28 cellular contexts compared by ENCODE assay signal in the genomic region with DNA sequence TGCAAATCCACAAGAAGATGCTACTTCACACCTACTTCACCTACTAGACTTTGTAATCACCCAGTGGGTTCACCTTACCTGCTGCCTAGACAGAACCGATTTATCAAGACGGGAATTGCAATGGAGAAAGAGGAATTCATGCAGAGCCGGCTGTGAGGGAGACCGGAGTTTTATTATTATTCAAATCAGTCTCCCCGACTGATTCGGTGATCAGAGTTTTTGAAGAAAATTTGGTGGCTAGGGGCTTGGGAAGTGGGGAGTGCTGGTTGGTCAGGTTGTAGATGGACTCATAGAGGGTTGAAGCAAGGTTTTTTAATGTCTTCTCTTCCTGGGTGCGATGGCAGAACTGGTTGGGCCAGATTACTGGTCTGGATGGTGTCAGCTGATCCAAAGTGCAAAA. TPM values are rescaled to one million over a fixed set of nuclear protein-coding genes. Genes with fewer than 3 reads are reported as not detected.
A peak's percentile ranks its signal among the peaks of the same experiment; 100 is the strongest.
DNase-seq lines count a peak whose midpoint lies in the region; ATAC-seq, FAIRE-seq and TF ChIP-seq lines count a peak whose summit lies in the region.
"Had no signal": no experiment of that assay in that cellular context is flagged by ENCODE, and none has a peak within 500 bp of the region (broad histone marks: within the 10 kb centered on the region; RNA-seq: fewer than 3 reads in every experiment).

No MANE protein-coding gene starts in this region.

- no peak for DNase-seq in activated CD4-positive, alpha-beta memory T cell treated with anti-CD3 and anti-CD28 coated beads for 36 hours
- DNase-seq in activated CD4-positive, alpha-beta memory T cell treated with anti-CD3 and anti-CD28 coated beads, Interleukin-2, amount 10 ng/mL, durations not matched to agents 7 days and 5 days, result no peak
- peak; percentile 62 for DNase-seq in GM23338 (ENCODE audit: low spot score)
- no peak for DNase-seq in H1 (ENCODE audit: low read depth in 1 of 2, low spot score in 2 of 2)
- DNase-seq in trophoblast cell, result peak; percentile 17 to 44
- no peak for DNase-seq in HTR-8/SVneo (ENCODE audit: insufficient read length, low spot score)
- no peak for DNase-seq in SKM-1 (lab: John Stamatoyannopoulos, UW; ENCODE audit: unreplicated experiment)
- no peak for DNase-seq in HuH-7 (ENCODE audit: low spot score)
- DNase-seq: activated CD4-positive, alpha-beta T cell treated with anti-CD3 and anti-CD28 coated beads for 4 hours; activated effector memory CD4-positive, alpha-beta T cell treated with anti-CD3 and anti-CD28 coated beads, Interleukin-2, amount 50 U/mL, for 16 hours; CD8-positive, alpha-beta memory T cell; DMS153; IMR-90; left colon; NCI-H1694 treated with DMSO at 0.1 percent for 48 hours; sigmoid colon; stimulated activated CD4-positive, alpha-beta T cell treated with anti-CD3 and anti-CD28 coated beads, Interleukin-4, amount 100 ng/mL, for 4 hours; uterus had no signal

- H4K8ac ChIP-seq in H1 (ENCODE audit: extremely low read depth, insufficient read depth, low read length), result no peak overlapping the region
- H4K8ac ChIP-seq in trophoblast cell (ENCODE audit: low read depth, low read length), result peak overlapping the region; percentile 11

- H3K4me1 ChIP-seq in GM23338 (ENCODE audit: insufficient read depth) (peaks cover 10% of the 10 kb centered on the region), H1 (replicated peaks in 1 of 4; ENCODE audit: control insufficient read depth in 3 of 4, insufficient read depth in 4 of 4, low read length in 3 of 4) (peaks cover 0 to 5% (median 0%) of the 10 kb centered on the region in 4 experiments; a peak in 2 of 7 replicates), trophoblast cell (ENCODE audit: control insufficient read depth in 1 of 2, insufficient read depth in 2 of 2, low read length in 2 of 2) (peaks cover 6 to 7% of the 10 kb centered on the region in 2 experiments)
- H3K4me1 ChIP-seq: sigmoid colon, uterus had no signal

- H2BK5ac ChIP-seq in H1 (ENCODE audit: low read depth, low read length) (no peak overlapping the region), trophoblast cell (ENCODE audit: low read depth, low read length, poor library complexity) (peak overlapping the region; percentile 56)

- H3K9me2 ChIP-seq in GM23338 (ENCODE audit: insufficient read depth), result no peaks in the 10 kb centered on the region

- H3K56ac ChIP-seq in H1 (replicated peaks; ENCODE audit: insufficient read length, low read depth, low read length), result no peak overlapping the region

- H3F3A ChIP-seq in GM23338 (replicated peaks; ENCODE audit: low read depth), result no peaks in the 10 kb centered on the region

- H2AK5ac ChIP-seq in H1 (ENCODE audit: low read depth, low read length) (no peak overlapping the region), trophoblast cell (ENCODE audit: low read length) (no peak overlapping the region)

- H4K5ac ChIP-seq in H1 (ENCODE audit: insufficient read length, low read depth, low read length), result no peak overlapping the region

- intact Hi-C loops in activated CD4-positive, alpha-beta memory T cell treated with anti-CD3 and anti-CD28 coated beads for 36 hours (cut with micrococcal nuclease), result no loop called here

- H3K4me3 Mint-ChIP-seq in activated CD4-positive, alpha-beta memory T cell treated with anti-CD3 and anti-CD28 coated beads for 36 hours, result no peak overlapping the region
- H3K4me3 Mint-ChIP-seq in activated CD4-positive, alpha-beta memory T cell treated with anti-CD3 and anti-CD28 coated beads, Interleukin-2, amount 10 ng/mL, durations not matched to agents 7 days and 5 days, result no peak overlapping the region
- H3K4me3 Mint-ChIP-seq in GM23338, result peak overlapping the region; percentile 29
- H3K4me3 Mint-ChIP-seq: CD8-positive, alpha-beta memory T cell; stimulated activated memory B cell treated with anti-CD40 and anti-IgM and Interleukin-4, amounts not matched to agents 10 μg/mL and 1 μg/mL and 100 μg/mL, for 72 hours had no signal

- H3K14ac ChIP-seq in H1 (ENCODE audit: insufficient read length), result no peak overlapping the region
- H3K14ac ChIP-seq in trophoblast cell (ENCODE audit: low read length), result no peak overlapping the region

- H2BK120ac ChIP-seq in H1 (replicated peaks; ENCODE audit: low read depth, low read length) (no peak overlapping the region), trophoblast cell (ENCODE audit: insufficient read depth, low read length, poor library complexity) (peak overlapping the region; percentile 53)

- H3K27ac ChIP-seq in GM23338 (ENCODE audit: low read depth), result no peak overlapping the region
- no peak overlapping the region for H3K27ac ChIP-seq in H1 (ENCODE audit: low read depth, low read length)
- H3K27ac ChIP-seq in trophoblast cell (ENCODE audit: low read depth, low read length), result peak overlapping the region; percentile 48
- H3K27ac ChIP-seq: neutrophil, prostate gland, RWPE1, sigmoid colon, uterus had no signal

- H3K27me3 ChIP-seq in GM23338 (ENCODE audit: insufficient read depth) (no peaks in the 10 kb centered on the region), H1 (replicated peaks in 1 of 4; ENCODE audit: control insufficient read depth in 3 of 4, extremely low read depth in 1 of 4, insufficient read depth in 3 of 4, low read length in 3 of 4) (no peaks in the 10 kb centered on the region), trophoblast cell (ENCODE audit: insufficient read depth, low read length) (no peaks in the 10 kb centered on the region)
- H3K27me3 ChIP-seq: neutrophil, sigmoid colon, uterus had no signal

- peaks cover 15% of the 10 kb centered on the region; the same call in 1 of the 2 replicates for H3K36me3 ChIP-seq in GM23338 (ENCODE audit: insufficient read depth)
- H3K36me3 ChIP-seq in H1 (ENCODE audit: control insufficient read depth in 2 of 4, insufficient read depth in 4 of 4, low read length in 3 of 4), result peaks cover 0 to 19% (median 3%) of the 10 kb centered on the region in 4 experiments; a peak in 4 of 8 replicates
- H3K36me3 ChIP-seq in trophoblast cell (ENCODE audit: control insufficient read depth in 1 of 2, insufficient read depth in 2 of 2, low read length in 2 of 2), result peaks cover 5 to 7% of the 10 kb centered on the region in 2 experiments
- H3K36me3 ChIP-seq: prostate gland, uterus had no signal

- H3K4me1 Mint-ChIP-seq in activated CD4-positive, alpha-beta memory T cell treated with anti-CD3 and anti-CD28 coated beads for 36 hours (ENCODE audit: low read depth), result peaks cover 62% of the 10 kb centered on the region
- H3K4me1 Mint-ChIP-seq in activated CD4-positive, alpha-beta memory T cell treated with anti-CD3 and anti-CD28 coated beads, Interleukin-2, amount 10 ng/mL, durations not matched to agents 7 days and 5 days, result peaks cover 39% of the 10 kb centered on the region
- peaks cover 21% of the 10 kb centered on the region; the same call in 2 of the 3 replicates for H3K4me1 Mint-ChIP-seq in GM23338
- H3K4me1 Mint-ChIP-seq: stimulated activated memory B cell treated with anti-CD40 and anti-IgM and Interleukin-4, amounts not matched to agents 10 μg/mL and 1 μg/mL and 100 μg/mL, for 72 hours had no signal

- TF ChIP-seq CTCF in GM23338 (conservative IDR thresholded peaks at IDR 0.05; ENCODE audit: low read depth in 2 of 2) (no peak), H1 (IDR thresholded peaks at IDR 0.05; ENCODE audit: control extremely low read depth in 1 of 3, insufficient read depth in 1 of 3, low read depth in 1 of 3, low read length in 3 of 3) (no peak)

- H3K4ac ChIP-seq in H1 (replicated peaks; ENCODE audit: insufficient read length, low read depth, low read length) (no peak overlapping the region), trophoblast cell (ENCODE audit: low read depth, low read length) (peak overlapping the region; percentile 6)

- H3K4me3 ChIP-seq in GM23338 (no peak overlapping the region; the same call in 1 of the 2 replicates), H1 (ENCODE audit: extremely low read depth in 1 of 4, insufficient read depth in 2 of 4, low read depth in 3 of 4, low read length in 4 of 4) (peak overlapping the region in 1 of 4 experiments; percentile 25; a peak in 1 of 8 replicates), trophoblast cell (ENCODE audit: low read depth, low read length) (no peak overlapping the region)
- H3K4me3 ChIP-seq: prostate gland, sigmoid colon, uterus had no signal

- peaks cover 65% of the 10 kb centered on the region for H3K36me3 Mint-ChIP-seq in activated CD4-positive, alpha-beta memory T cell treated with anti-CD3 and anti-CD28 coated beads for 36 hours
- peaks cover 79% of the 10 kb centered on the region for H3K36me3 Mint-ChIP-seq in activated CD4-positive, alpha-beta memory T cell treated with anti-CD3 and anti-CD28 coated beads, Interleukin-2, amount 10 ng/mL, durations not matched to agents 7 days and 5 days (ENCODE audit: low read depth)
- peaks cover 60% of the 10 kb centered on the region for H3K36me3 Mint-ChIP-seq in GM23338 (ENCODE audit: low read depth)

- peak overlapping the region; percentile 46 for H3K4me2 ChIP-seq in GM23338
- H3K4me2 ChIP-seq in H1 (ENCODE audit: insufficient read depth in 1 of 2, low read depth in 2 of 2, low read length in 2 of 2), result peak overlapping the region; percentile 4 to 19; a peak in 3 of 4 replicates
- H3K4me2 ChIP-seq in trophoblast cell (ENCODE audit: low read length), result peak overlapping the region; percentile 35

- no peaks in the 10 kb centered on the region; the same call in 1 of the 2 replicates for H3K23me2 ChIP-seq in H1 (ENCODE audit: low read depth, low read length)

- peaks cover 32% of the 10 kb centered on the region for H3K79me2 ChIP-seq in GM23338 (replicated peaks; ENCODE audit: insufficient read depth)
- peaks cover 0 to 9% of the 10 kb centered on the region in 2 experiments; a peak in 2 of 4 replicates for H3K79me2 ChIP-seq in H1 (ENCODE audit: control insufficient read depth in 1 of 2, insufficient read depth in 2 of 2, low read length in 2 of 2)
- no peaks in the 10 kb centered on the region for H3K79me2 ChIP-seq in trophoblast cell (ENCODE audit: control insufficient read depth, insufficient read depth, low read length, poor library complexity)

- H2BK12ac ChIP-seq in H1 (ENCODE audit: low read depth, low read length), result no peak overlapping the region
- peak overlapping the region; percentile 9 for H2BK12ac ChIP-seq in trophoblast cell (ENCODE audit: low read length)

- H3K27ac Mint-ChIP-seq in activated CD4-positive, alpha-beta memory T cell treated with anti-CD3 and anti-CD28 coated beads for 36 hours, result peak overlapping the region; percentile 49
- H3K27ac Mint-ChIP-seq in activated CD4-positive, alpha-beta memory T cell treated with anti-CD3 and anti-CD28 coated beads, Interleukin-2, amount 10 ng/mL, durations not matched to agents 7 days and 5 days, result no peak overlapping the region
- H3K27ac Mint-ChIP-seq in GM23338, result peak overlapping the region; percentile 76; the same call in 1 of the 2 replicates
- H3K27ac Mint-ChIP-seq: stimulated activated memory B cell treated with anti-CD40 and anti-IgM and Interleukin-4, amounts not matched to agents 10 μg/mL and 1 μg/mL and 100 μg/mL, for 72 hours had no signal

- H4K12ac ChIP-seq in trophoblast cell (ENCODE audit: low read depth, low read length), result no peak overlapping the region

- H4K20me1 ChIP-seq in GM23338 (replicated peaks; ENCODE audit: insufficient read depth), result peaks cover 10% of the 10 kb centered on the region
- peaks cover 2 to 4% of the 10 kb centered on the region in 2 experiments for H4K20me1 ChIP-seq in H1 (replicated peaks in 1 of 2; ENCODE audit: control insufficient read depth in 1 of 2, insufficient read depth in 2 of 2, low read length in 2 of 2)

- TF ChIP-seq EP300 in H1 (IDR thresholded peaks at IDR 0.05; ENCODE audit: borderline replicate concordance in 1 of 2, low read depth in 2 of 2, low read length in 2 of 2), result no peak

- no peak for TF ChIP-seq POLR2A in H1 (IDR thresholded peaks at IDR 0.05; ENCODE audit: control extremely low read depth in 1 of 2, low read depth in 2 of 2, low read length in 2 of 2)

- no peak overlapping the region for H2BK20ac ChIP-seq in H1 (ENCODE audit: low read length)

- peak; percentile 79 for FAIRE-seq in H1 (lab: Jason Lieb, UNC)
- no peak for FAIRE-seq in HTR-8/SVneo (lab: Jason Lieb, UNC)
- FAIRE-seq: A204.1, H54 had no signal

- CTCF ChIA-PET in activated CD4-positive, alpha-beta memory T cell treated with anti-CD3 and anti-CD28 coated beads for 36 hours (lab: Charles Lee), result no interaction called here
- CTCF ChIA-PET in activated CD4-positive, alpha-beta memory T cell treated with anti-CD3 and anti-CD28 coated beads, Interleukin-2, amount 10 ng/mL, durations not matched to agents 7 days and 5 days (lab: Charles Lee), result no interaction called here
- CTCF ChIA-PET in H1 (lab: Charles Lee; ENCODE audit: partially characterized antibody), result interaction anchor here (1.2 kb wide), 1 partner anchor 32 kb away, joined by 3 read pairs; no protein-coding TSS in a partner anchor

- POLR2A ChIA-PET in activated CD4-positive, alpha-beta memory T cell treated with anti-CD3 and anti-CD28 coated beads for 36 hours (lab: Charles Lee), result no interaction called here
- POLR2A ChIA-PET in activated CD4-positive, alpha-beta memory T cell treated with anti-CD3 and anti-CD28 coated beads, Interleukin-2, amount 10 ng/mL, durations not matched to agents 7 days and 5 days (lab: Charles Lee), result no interaction called here
- POLR2A ChIA-PET in H1 (lab: Charles Lee; ENCODE audit: partially characterized antibody), result interaction anchor here (1.2 kb wide), 1 partner anchor 23 kb away, joined by 3 read pairs; no protein-coding TSS in a partner anchor

- no peaks in the 10 kb centered on the region for H3K27me3 Mint-ChIP-seq in activated CD4-positive, alpha-beta memory T cell treated with anti-CD3 and anti-CD28 coated beads for 36 hours
- no peaks in the 10 kb centered on the region for H3K27me3 Mint-ChIP-seq in activated CD4-positive, alpha-beta memory T cell treated with anti-CD3 and anti-CD28 coated beads, Interleukin-2, amount 10 ng/mL, durations not matched to agents 7 days and 5 days
- H3K27me3 Mint-ChIP-seq in GM23338 (ENCODE audit: insufficient read depth, low read depth, poor library complexity), result peaks cover 2% of the 10 kb centered on the region
- H3K27me3 Mint-ChIP-seq: CD8-positive, alpha-beta memory T cell; stimulated activated memory B cell treated with anti-CD40 and anti-IgM and Interleukin-4, amounts not matched to agents 10 μg/mL and 1 μg/mL and 100 μg/mL, for 72 hours had no signal

- no peak overlapping the region for H2AFZ ChIP-seq in GM23338
- H2AFZ ChIP-seq in H1 (ENCODE audit: low read length), result no peak overlapping the region
- H2AFZ ChIP-seq in trophoblast cell (ENCODE audit: insufficient read depth, low read length, poor library complexity), result no peak overlapping the region

- H3K9me3 Mint-ChIP-seq in activated CD4-positive, alpha-beta memory T cell treated with anti-CD3 and anti-CD28 coated beads for 36 hours, result no peaks in the 10 kb centered on the region
- no peaks in the 10 kb centered on the region for H3K9me3 Mint-ChIP-seq in activated CD4-positive, alpha-beta memory T cell treated with anti-CD3 and anti-CD28 coated beads, Interleukin-2, amount 10 ng/mL, durations not matched to agents 7 days and 5 days
- H3K9me3 Mint-ChIP-seq in GM23338, result no peaks in the 10 kb centered on the region; the same call in 2 of the 3 replicates
- H3K9me3 Mint-ChIP-seq: CD8-positive, alpha-beta memory T cell; stimulated activated memory B cell treated with anti-CD40 and anti-IgM and Interleukin-4, amounts not matched to agents 10 μg/mL and 1 μg/mL and 100 μg/mL, for 72 hours had no signal

- H3K18ac ChIP-seq in H1 (ENCODE audit: extremely low read depth, low read length) (no peak overlapping the region), trophoblast cell (ENCODE audit: low read length) (peak overlapping the region; percentile 71)

- H3K9ac ChIP-seq in H1 (replicated peaks in 1 of 4; ENCODE audit: extremely low read depth in 1 of 4, low read depth in 3 of 4, low read length in 3 of 4), result no peak overlapping the region
- H3K9ac ChIP-seq in trophoblast cell (ENCODE audit: low read length), result no peak overlapping the region

- H2BK15ac ChIP-seq in H1 (ENCODE audit: low read length), result no peak overlapping the region

- H3K9me3 ChIP-seq in H1 (ENCODE audit: insufficient read depth in 2 of 2, low read depth in 1 of 2, low read length in 1 of 2), result no peaks in the 10 kb centered on the region
- H3K9me3 ChIP-seq in trophoblast cell (ENCODE audit: insufficient read depth, low read depth, low read length), result no peaks in the 10 kb centered on the region
- H3K9me3 ChIP-seq: neutrophil, prostate gland, sigmoid colon, uterus had no signal

- H3K79me1 ChIP-seq in H1 (ENCODE audit: low read depth, low read length) (no peaks in the 10 kb centered on the region), trophoblast cell (ENCODE audit: low read length) (peaks cover 7% of the 10 kb centered on the region)

- ATAC-seq in GM23338, result peak; percentile 68
- ATAC-seq: left colon; SK-N-SH treated with all-trans-retinoic acid at 6 μM for 48 hours; stimulated activated memory B cell treated with anti-CD40 and anti-IgM and Interleukin-4, amounts not matched to agents 10 μg/mL and 1 μg/mL and 100 μg/mL, for 72 hours had no signal

- 30% methylated on average over 7 of the region's 7 CpGs; no CpG with 5 or more reads in 1 of the 2 experiments for WGBS in H1 (ENCODE audit: extremely low coverage in 1 of 2, insufficient coverage in 1 of 2, insufficient read length in 1 of 2, insufficient replicate concordance in 2 of 2, low coverage in 1 of 2, low lambda C conversion rate in 2 of 2, missing lambda C conversion rate in 1 of 2), 2 experiments
- WGBS in trophoblast cell (ENCODE audit: extremely low coverage, insufficient coverage, insufficient read length), result no CpG with 5 or more reads among the region's 7 CpGs

- no peak overlapping the region for H4K91ac ChIP-seq in H1 (replicated peaks; ENCODE audit: insufficient read length, low read length)
- H4K91ac ChIP-seq in trophoblast cell (ENCODE audit: low read depth, low read length), result no peak overlapping the region

- H3K23ac ChIP-seq in H1 (ENCODE audit: insufficient read length), result no peak overlapping the region
- H3K23ac ChIP-seq in trophoblast cell (ENCODE audit: low read length), result no peak overlapping the region

- no peak for TF ChIP-seq RAD21 in H1 (IDR thresholded peaks at IDR 0.05 in 1 of 2, conservative IDR thresholded peaks at IDR 0.05 in 1 of 2; ENCODE audit: low read depth in 2 of 2, low read length in 2 of 2)

RNA-seq across cellular contexts. Expression of gene SFXN1, which starts 23.4 kb away (rescaled TPM):
- 100 to 1,000 TPM; 298 to 300 TPM for total RNA-seq in activated CD4-positive, alpha-beta memory T cell treated with anti-CD3 and anti-CD28 coated beads for 36 hours
- 100 to 1,000 TPM; 206 to 216 TPM for total RNA-seq in activated CD4-positive, alpha-beta memory T cell treated with anti-CD3 and anti-CD28 coated beads, Interleukin-2, amount 10 ng/mL, durations not matched to agents 7 days and 5 days
- total RNA-seq in GM23338 (2014; rRNA removed; shearing (Covaris generic)), result 97.7 and 121 TPM in 2 replicates
- polyA plus RNA-seq in GM23338 (2016; fragmentation: Nextera tagmentation; extraction: Ambion mirVana), result 39.8 and 44.0 TPM in 2 replicates
- 94.1 and 97.6 TPM in 2 replicates for total RNA-seq in H1 (2021; fragmentation: NEBNext Ultra II Directional; extraction: Animal tissue kit (Norgen Biotek cat#: 25700))
- 54.5 and 72.7 TPM in 2 replicates for polyA plus RNA-seq in H1 (2011; rRNA removed)
- polyA plus RNA-seq in H1 (2011; cell fraction: cytosol; rRNA removed), result 81.1 TPM
- 67.1 TPM for polyA plus RNA-seq in H1 (2011; cell fraction: nucleus; rRNA removed)
- 77.2 to 112 TPM (median 101 TPM) in 4 replicates for polyA plus RNA-seq in H1 (2012, experiment 1 of 2)
- polyA plus RNA-seq in H1 (2012, experiment 2 of 2), result 39.1 TPM
- 30.9 TPM for polyA plus RNA-seq in H1 (2013, experiment 1 of 2)
- polyA plus RNA-seq in H1 (2013, experiment 2 of 2), result 32.6 TPM
- 249 and 320 TPM in 2 replicates for polyA minus RNA-seq in H1 (2011; rRNA and poly(A)+ RNA removed)
- polyA minus RNA-seq in H1 (2011; cell fraction: cytosol; rRNA and poly(A)+ RNA removed), result 55.5 TPM
- polyA minus RNA-seq in H1 (2011; cell fraction: nucleus; rRNA and poly(A)+ RNA removed), result 81.9 TPM
- 51.7 and 53.8 TPM in 2 replicates for polyA plus RNA-seq in trophoblast cell (2013)

RNA-seq across cellular contexts. Expression of gene DRD1, which starts 57.8 kb away (rescaled TPM):
- not detected for total RNA-seq in activated CD4-positive, alpha-beta memory T cell treated with anti-CD3 and anti-CD28 coated beads for 36 hours
- total RNA-seq in activated CD4-positive, alpha-beta memory T cell treated with anti-CD3 and anti-CD28 coated beads, Interleukin-2, amount 10 ng/mL, durations not matched to agents 7 days and 5 days, result not detected
- total RNA-seq in GM23338 (2014; rRNA removed; shearing (Covaris generic)), result 0.14 TPM in 1 of 2 replicates, not detected in the other
- polyA plus RNA-seq in GM23338 (2016; fragmentation: Nextera tagmentation; extraction: Ambion mirVana), result 0.11 TPM in 1 of 2 replicates, not detected in the other
- 0.08 and 0.19 TPM in 2 replicates for total RNA-seq in H1 (2021; fragmentation: NEBNext Ultra II Directional; extraction: Animal tissue kit (Norgen Biotek cat#: 25700))
- polyA plus RNA-seq in H1 (2011; rRNA removed), result 0.03 and 0.05 TPM in 2 replicates
- polyA plus RNA-seq in H1 (2011; cell fraction: cytosol; rRNA removed), result 0.06 TPM
- 0.10 TPM for polyA plus RNA-seq in H1 (2011; cell fraction: nucleus; rRNA removed)
- 0.05 to 0.09 TPM (median 0.07 TPM) in 4 replicates for polyA plus RNA-seq in H1 (2012, experiment 1 of 2)
- polyA plus RNA-seq in H1 (2012, experiment 2 of 2), result not detected
- polyA plus RNA-seq in H1 (2013, experiment 1 of 2), result 0.06 TPM
- polyA plus RNA-seq in H1 (2013, experiment 2 of 2), result 0.06 TPM
- polyA minus RNA-seq in H1 (2011; rRNA and poly(A)+ RNA removed), result 0.13 and 0.15 TPM in 2 replicates
- polyA minus RNA-seq in H1 (2011; cell fraction: cytosol; rRNA and poly(A)+ RNA removed), result not detected
- 0.20 TPM for polyA minus RNA-seq in H1 (2011; cell fraction: nucleus; rRNA and poly(A)+ RNA removed)
- polyA plus RNA-seq in trophoblast cell (2013), result 0.40 and 0.42 TPM in 2 replicates
- total RNA-seq: CD8-positive, alpha-beta memory T cell; epithelial cell of proximal tubule; NCI-H460; sigmoid colon; T-helper 2 cell treated with Interferon-gamma antibody and Interleukin-4, amounts not matched to agents 100 ng/mL and 5 ng/mL, for 36 hours had no signal
- polyA plus RNA-seq: CD8-positive, alpha-beta memory T cell had no signal

Comparison
In these comparisons a context has a peak if more than half of its experiments do, and no peak if none do; other contexts are left out.
1. DNase-seq: peak in GM23338 (single experiment) and trophoblast cell (2 of 2); none in activated CD4-positive, alpha-beta memory T cell treated with anti-CD3 and anti-CD28 coated beads for 36 hours (single experiment), activated CD4-positive, alpha-beta memory T cell treated with anti-CD3 and anti-CD28 coated beads, Interleukin-2, amount 10 ng/mL, durations not matched to agents 7 days and 5 days (single experiment), H1 (0 of 2), HTR-8/SVneo (single experiment), SKM-1 (single experiment) and HuH-7 (single experiment).
2. Peak in every context shown above with its lines, with median percentiles within 50 percentile points of each other: H3K4me2 ChIP-seq.